Comparison of ENCODE assay signal across 8 cellular contexts in genomic region chr3:108662141-108662738, GRCh38.
DNase-seq lines count a peak whose midpoint lies in the region; ATAC-seq and TF ChIP-seq lines count a peak whose summit lies in the region.

No MANE protein-coding gene starts in this region.

- H3K4me1 ChIP-seq in endocrine pancreas (ENCODE audit: control insufficient read depth, insufficient read depth, low read length) (no peaks in the 10 kb centered on the region), mucosa of descending colon (ENCODE audit: low read depth) (no peaks in the 10 kb centered on the region), tibial artery (no peaks in the 10 kb centered on the region)

- TF ChIP-seq CTCF in WERI-Rb-1 (IDR thresholded peaks at IDR 0.05; ENCODE audit: low read depth, low read length) (peak; percentile 49), mucosa of descending colon (IDR thresholded peaks at IDR 0.05) (peak; percentile 37), tibial artery (IDR thresholded peaks at IDR 0.05) (peak; percentile 67 to 70)

- no peaks in the 10 kb centered on the region for H3K27me3 ChIP-seq in WERI-Rb-1 (ENCODE audit: insufficient read depth, low read depth, severe bottlenecking)
- no peaks in the 10 kb centered on the region for H3K27me3 ChIP-seq in endocrine pancreas (ENCODE audit: control insufficient read depth, insufficient read depth, low read length)
- no peaks in the 10 kb centered on the region for H3K27me3 ChIP-seq in tibial artery

- H3K9me3 ChIP-seq in WERI-Rb-1 (ENCODE audit: severe bottlenecking) = peaks cover 2% of the 10 kb centered on the region
- H3K9me3 ChIP-seq in endocrine pancreas (ENCODE audit: control insufficient read depth, low read length) = no peaks in the 10 kb centered on the region
- no peaks in the 10 kb centered on the region for H3K9me3 ChIP-seq in mucosa of descending colon
- H3K9me3 ChIP-seq in tibial artery = no peaks in the 10 kb centered on the region

- DNase-seq in AG20443 (ENCODE audit: low spot score) (peak; percentile 79), NCI-H226 (peak; percentile 10), WERI-Rb-1 (peak; percentile 32), mucosa of descending colon (peak in 1 of 3 donors; percentile 37), tibial artery (no peak)

- ATAC-seq in GM18511 (IDR thresholded peaks at IDR 0.05; ENCODE audit: unreplicated experiment) (peak; percentile 91), HG03196 (IDR thresholded peaks at IDR 0.05; ENCODE audit: unreplicated experiment) (peak; percentile 63), mucosa of descending colon (peak; percentile 82)

- no peak overlapping the region for H3K9ac ChIP-seq in endocrine pancreas (ENCODE audit: control insufficient read depth, insufficient read depth, low read length)

- intact Hi-C loops in mucosa of descending colon (cut with DNase I, micrococcal nuclease) = loop anchor here (5.0 to 10.0 kb wide), 2 partner anchors 253 to 255 kb away; no protein-coding TSS in a partner anchor
- intact Hi-C loops in tibial artery (cut with DNase I; ENCODE audit: low total_unique reads) = loop anchor here (10.0 kb wide), 1 partner anchor 253 kb away; no protein-coding TSS in a partner anchor

- H3K36me3 ChIP-seq in WERI-Rb-1 = no peaks in the 10 kb centered on the region
- H3K36me3 ChIP-seq in endocrine pancreas (ENCODE audit: control insufficient read depth, insufficient read depth, low read length) = no peaks in the 10 kb centered on the region
- H3K36me3 ChIP-seq in mucosa of descending colon (ENCODE audit: low read depth) = no peaks in the 10 kb centered on the region
- H3K36me3 ChIP-seq in tibial artery = peaks cover 0 to 11% (median 0%) of the 10 kb centered on the region in 3 donors

- H3K27ac ChIP-seq in WERI-Rb-1 = no peak overlapping the region
- H3K27ac ChIP-seq in tibial artery = no peak overlapping the region

- no peak overlapping the region for H3K4me3 ChIP-seq in WERI-Rb-1 (ENCODE audit: low read depth, low read length)
- H3K4me3 ChIP-seq in endocrine pancreas (ENCODE audit: control insufficient read depth, insufficient read depth, low read length) = peak overlapping the region; percentile 53
- no peak overlapping the region for H3K4me3 ChIP-seq in mucosa of descending colon
- no peak overlapping the region for H3K4me3 ChIP-seq in tibial artery

Comparison
In these comparisons a context has a peak if more than half of its experiments do, and no peak if none do; other contexts are left out.
1. DNase-seq: peak in AG20443 (single experiment), NCI-H226 (single experiment) and WERI-Rb-1 (single experiment); none in tibial artery (0 of 2).
2. Peak in every context shown above with its lines, with median percentiles within 50 percentile points of each other: ATAC-seq and CTCF ChIP-seq.